ENCODE assay signal across 1 cellular context in genomic region chr1:211800925-211801607, GRCh38.
A peak's percentile ranks its signal among the peaks of the same experiment; 100 is the strongest.
TF ChIP-seq lines count a peak whose summit lies in the region.

No MANE protein-coding gene starts in this region.

TF ChIP-seq in K562, 482 proteins besides CTCF, POLR2A, EP300 and RAD21 (continued from another document):
- no peak for TF ChIP-seq MBD1 (CRISPR knock-in tag; IDR thresholded peaks at IDR 0.05)
- peak; percentile 34; the same call in 1 of the 2 replicates for TF ChIP-seq SMARCC2 (IDR thresholded peaks at IDR 0.05; ENCODE audit: low read depth)
- no peak for TF ChIP-seq WHSC1 (IDR thresholded peaks at IDR 0.05; ENCODE audit: low read length)
- peak; percentile 57; the same call in 1 of the 2 replicates for TF ChIP-seq SMARCA4 (IDR thresholded peaks at IDR 0.05)
- TF ChIP-seq SAP30 (IDR thresholded peaks at IDR 0.05; ENCODE audit: borderline replicate concordance, insufficient read depth, low read depth, low read length, poor library complexity, severe bottlenecking), result no peak
- TF ChIP-seq XRCC4 (IDR thresholded peaks at IDR 0.05; ENCODE audit: extremely low read depth, insufficient read depth, insufficient read length), result no peak
- TF ChIP-seq TEAD4 (IDR thresholded peaks at IDR 0.05; ENCODE audit: low read length), result peak; percentile 59; the same call in 1 of the 2 replicates
- no peak for TF ChIP-seq TEAD4 (CRISPR knock-in tag; IDR thresholded peaks at IDR 0.05; ENCODE audit: borderline replicate concordance)
- no peak for TF ChIP-seq RBBP5 (IDR thresholded peaks at IDR 0.05; ENCODE audit: borderline replicate concordance, insufficient read depth, low read length, poor library complexity, severe bottlenecking)
- TF ChIP-seq NCOR1 (IDR thresholded peaks at IDR 0.05), result peak; percentile 68
- no peak for TF ChIP-seq RFX7 (CRISPR knock-in tag; IDR thresholded peaks at IDR 0.05)
- TF ChIP-seq CBFA2T3 (IDR thresholded peaks at IDR 0.05), result peak; percentile 85
- TF ChIP-seq TAL1 (IDR thresholded peaks at IDR 0.05), result peak; percentile 73
- 0 out of 2 replicates have a peak, but pooled peaks have one; percentile 29 for TF ChIP-seq KLF16 (IDR thresholded peaks at IDR 0.05)
- TF ChIP-seq CC2D1A (IDR thresholded peaks at IDR 0.05), result peak; percentile 11; the same call in 1 of the 2 replicates
- no peak for TF ChIP-seq ZNF395 (CRISPR knock-in tag; IDR thresholded peaks at IDR 0.05)
- TF ChIP-seq E4F1 (CRISPR knock-in tag; IDR thresholded peaks at IDR 0.05; ENCODE audit: borderline replicate concordance), result no peak
- TF ChIP-seq MCM2 (IDR thresholded peaks at IDR 0.05; ENCODE audit: low read depth), result no peak
- TF ChIP-seq ZBTB11 (CRISPR knock-in tag; IDR thresholded peaks at IDR 0.05), result 0 out of 6 replicates have a peak, but pooled peaks of 1 of the 3 experiments have one; percentile 39
- TF ChIP-seq POLR2H (tag; IDR thresholded peaks at IDR 0.05; ENCODE audit: low read depth), result no peak
- TF ChIP-seq NR3C1 (CRISPR knock-in tag; IDR thresholded peaks at IDR 0.05), result no peak
- peak; percentile 77 for TF ChIP-seq TCF3 (CRISPR knock-in tag; IDR thresholded peaks at IDR 0.05)
- peak; percentile 65; the same call in 1 of the 2 replicates for TF ChIP-seq MTA2 (IDR thresholded peaks at IDR 0.05; ENCODE audit: low read depth)
- TF ChIP-seq ZNF318 (IDR thresholded peaks at IDR 0.05; ENCODE audit: borderline replicate concordance in 1 of 2, low read depth in 1 of 2), result no peak
- TF ChIP-seq CBFA2T2 (conservative IDR thresholded peaks at IDR 0.05), result peak; percentile 76
- no peak for TF ChIP-seq ZNF134 (CRISPR knock-in tag; conservative IDR thresholded peaks at IDR 0.05)
- TF ChIP-seq BCL6 (CRISPR knock-in tag; IDR thresholded peaks at IDR 0.05), result no peak
- TF ChIP-seq ZNF445 (CRISPR knock-in tag; IDR thresholded peaks at IDR 0.05; ENCODE audit: low read depth), result no peak
- no peak for TF ChIP-seq MYNN (IDR thresholded peaks at IDR 0.05)
- no peak for TF ChIP-seq MYNN (CRISPR knock-in tag; IDR thresholded peaks at IDR 0.05)
- no peak for TF ChIP-seq ADNP (tag; IDR thresholded peaks at IDR 0.05)
- TF ChIP-seq FOXJ3 (CRISPR knock-in tag; IDR thresholded peaks at IDR 0.05), result no peak
- TF ChIP-seq DPF2 (IDR thresholded peaks at IDR 0.05), result peak; percentile 52
- TF ChIP-seq ARID2 (IDR thresholded peaks at IDR 0.05), result no peak
- no peak for TF ChIP-seq E2F3 (CRISPR knock-in tag; IDR thresholded peaks at IDR 0.05)
- TF ChIP-seq ZBTB5 (IDR thresholded peaks at IDR 0.05), result no peak
- TF ChIP-seq TRIM24 (IDR thresholded peaks at IDR 0.05), result peak; percentile 40 to 65; a peak in 3 of 4 replicates
- TF ChIP-seq JUND (IDR thresholded peaks at IDR 0.05; ENCODE audit: borderline replicate concordance, low read depth, low read length), result no peak
- peak; percentile 24; the same call in 1 of the 3 replicates for TF ChIP-seq JUND (tag; IDR thresholded peaks at IDR 0.05; ENCODE audit: borderline replicate concordance, low read depth, low read length)
- peak; percentile 46 for TF ChIP-seq MEIS2 (IDR thresholded peaks at IDR 0.05; ENCODE audit: partially characterized antibody)
- TF ChIP-seq MTA3 (IDR thresholded peaks at IDR 0.05; ENCODE audit: borderline replicate concordance), result no peak
- TF ChIP-seq ARID1B (IDR thresholded peaks at IDR 0.05), result peak; percentile 86
- TF ChIP-seq ZNF263 (CRISPR knock-in tag; IDR thresholded peaks at IDR 0.05; ENCODE audit: borderline replicate concordance), result peak; percentile 59; the same call in 1 of the 2 replicates
